Comparison of ENCODE assay signal across 15 cellular contexts in the genomic region with DNA sequence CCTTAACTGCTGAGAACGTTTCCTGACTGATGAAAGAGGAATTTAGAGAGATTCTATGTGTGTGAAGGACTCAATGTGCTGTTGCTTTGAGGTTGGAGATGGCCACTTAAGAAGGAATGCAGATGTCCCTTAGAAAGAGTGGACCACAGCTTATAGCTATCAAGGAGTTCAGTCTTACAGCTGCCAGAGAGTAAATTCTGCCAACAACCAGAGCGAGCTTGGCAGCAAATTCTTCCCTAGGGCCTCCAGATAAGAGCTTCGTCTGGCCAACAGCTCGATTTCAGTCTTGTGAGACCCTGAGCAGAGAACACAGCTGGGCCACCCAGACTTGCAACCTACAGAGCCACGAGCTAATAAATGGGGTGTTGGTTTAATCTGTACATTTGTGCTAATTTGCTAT.
"Had no signal": no experiment of that assay in that cellular context is flagged by ENCODE, and none has a peak within 500 bp of the region (broad histone marks: within the 10 kb centered on the region; RNA-seq: fewer than 3 reads in every experiment).

No MANE protein-coding gene starts in this region.

- FAIRE-seq: TTC549 had no signal

- H3K27ac ChIP-seq: thyroid gland, upper lobe of right lung had no signal

- H3K27me3 ChIP-seq: thyroid gland, upper lobe of right lung had no signal

- H3K4me1 ChIP-seq: thyroid gland, upper lobe of right lung had no signal

- DNase-seq: activated CD4-positive, alpha-beta T cell treated with anti-CD3 and anti-CD28 coated beads for 1 hour; activated CD4-positive, alpha-beta T cell treated with anti-CD3 and anti-CD28 coated beads, Interleukin-2, amount 50 U/mL, for 1 hour; activated CD8-positive, alpha-beta T cell treated with anti-CD3 and anti-CD28 coated beads, Interleukin-2, amount 10 ng/mL, durations not matched to agents 7 days and 5 days; activated naive CD4-positive, alpha-beta T cell; activated naive CD8-positive, alpha-beta T cell treated with anti-CD3 and anti-CD28 coated beads for 36 hours; activated T-cell treated with anti-CD3 and anti-CD28 coated beads, Interleukin-2, amount 50 U/mL, for 1 hour; cortex of kidney; occipital lobe; stimulated activated CD4-positive, alpha-beta T cell treated with anti-CD3 and anti-CD28 coated beads, Interleukin-4, amount 100 ng/mL, for 4 hours; stimulated activated naive CD8-positive, alpha-beta T cell treated with anti-CD3 and anti-CD28 coated beads, Interleukin-15, Interleukin-2, amounts not matched to agents 100 U/mL and 50 U/mL, for 24 hours; T-cell; upper lobe of right lung had no signal

- H3K4me3 ChIP-seq: thyroid gland, upper lobe of right lung had no signal

- ATAC-seq: activated CD8-positive, alpha-beta T cell treated with anti-CD3 and anti-CD28 coated beads, Interleukin-2, amount 10 ng/mL, durations not matched to agents 7 days and 5 days; activated T-helper 17 cell treated with anti-CD3 and anti-CD28 coated beads, Interleukin-2, amount 50 U/mL, for 72 hours; stimulated activated naive CD8-positive, alpha-beta T cell treated with anti-CD3 and anti-CD28 coated beads, Interleukin-15, Interleukin-2, amounts not matched to agents 100 U/mL and 50 U/mL, for 24 hours; T-cell had no signal

- H3K9me3 ChIP-seq: thyroid gland, upper lobe of right lung had no signal

- H3K36me3 ChIP-seq: thyroid gland, upper lobe of right lung had no signal
